9 cellular contexts compared by ENCODE assay signal in the genomic region with DNA sequence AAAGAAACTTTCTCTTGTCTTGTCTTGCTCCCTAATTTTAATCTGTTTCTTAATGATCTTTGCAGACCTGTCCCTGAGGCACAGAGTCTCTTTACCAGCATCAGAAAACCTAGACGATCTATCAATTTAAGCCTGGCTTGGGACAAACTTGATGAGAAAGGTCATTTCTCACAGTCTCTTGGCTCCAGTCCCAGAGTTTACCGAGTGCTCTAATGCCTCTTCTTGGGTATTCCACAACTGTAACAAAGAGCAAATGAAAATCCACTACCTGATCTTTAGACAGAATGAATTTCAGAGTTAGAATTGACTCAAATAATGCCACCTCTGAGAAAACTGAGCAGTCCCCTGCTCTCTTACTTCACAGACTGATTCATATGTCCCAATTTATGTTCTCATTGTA.
"Had no signal": no experiment of that assay in that cellular context is flagged by ENCODE, and none has a peak within 500 bp of the region (broad histone marks: within the 10 kb centered on the region; RNA-seq: fewer than 3 reads in every experiment).

No MANE protein-coding gene starts in this region.

- H3K27me3 ChIP-seq: stomach had no signal

- H3K9me3 ChIP-seq: stomach had no signal

- DNase-seq: activated CD4-positive, alpha-beta T cell treated with anti-CD3 and anti-CD28 coated beads for 48 hours; activated naive CD4-positive, alpha-beta T cell treated with anti-CD3 and anti-CD28 coated beads, Interleukin-2, amount 10 ng/mL, durations not matched to agents 7 days and 5 days; dermis blood vessel endothelial cell; immature natural killer cell; left cardiac atrium; stomach; SW 1271 had no signal

- H3K27ac ChIP-seq: skin epidermis, stomach had no signal

- ATAC-seq: esophagus mucosa, left cardiac atrium had no signal

- H3K4me3 ChIP-seq: skin epidermis, stomach had no signal
